1 cellular context compared by ENCODE assay signal in the genomic region with DNA sequence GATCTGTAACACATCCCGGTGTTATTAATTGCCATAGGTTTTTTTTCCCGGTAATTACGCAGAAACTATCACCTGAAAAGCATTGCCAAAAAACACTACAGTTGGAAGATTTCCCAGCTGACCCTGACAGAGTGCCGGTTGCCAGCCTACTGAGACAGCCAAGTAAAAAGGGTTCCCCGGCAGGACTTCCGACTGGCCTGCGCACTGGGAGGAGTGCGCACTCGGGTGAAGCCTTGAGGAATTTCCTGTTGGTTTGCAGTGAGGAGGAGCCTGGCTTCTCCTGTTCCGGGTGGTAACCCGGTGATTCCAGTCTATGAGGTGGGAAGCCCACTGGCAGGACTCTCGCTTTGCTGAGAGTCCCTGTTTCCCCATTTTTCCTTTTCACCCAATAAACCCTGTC.
TF ChIP-seq lines count a peak whose summit lies in the region.

No MANE protein-coding gene starts in this region.

TF ChIP-seq in HepG2, 621 proteins besides CTCF, POLR2A, EP300 and RAD21:
- TF ChIP-seq, protein P1, sequence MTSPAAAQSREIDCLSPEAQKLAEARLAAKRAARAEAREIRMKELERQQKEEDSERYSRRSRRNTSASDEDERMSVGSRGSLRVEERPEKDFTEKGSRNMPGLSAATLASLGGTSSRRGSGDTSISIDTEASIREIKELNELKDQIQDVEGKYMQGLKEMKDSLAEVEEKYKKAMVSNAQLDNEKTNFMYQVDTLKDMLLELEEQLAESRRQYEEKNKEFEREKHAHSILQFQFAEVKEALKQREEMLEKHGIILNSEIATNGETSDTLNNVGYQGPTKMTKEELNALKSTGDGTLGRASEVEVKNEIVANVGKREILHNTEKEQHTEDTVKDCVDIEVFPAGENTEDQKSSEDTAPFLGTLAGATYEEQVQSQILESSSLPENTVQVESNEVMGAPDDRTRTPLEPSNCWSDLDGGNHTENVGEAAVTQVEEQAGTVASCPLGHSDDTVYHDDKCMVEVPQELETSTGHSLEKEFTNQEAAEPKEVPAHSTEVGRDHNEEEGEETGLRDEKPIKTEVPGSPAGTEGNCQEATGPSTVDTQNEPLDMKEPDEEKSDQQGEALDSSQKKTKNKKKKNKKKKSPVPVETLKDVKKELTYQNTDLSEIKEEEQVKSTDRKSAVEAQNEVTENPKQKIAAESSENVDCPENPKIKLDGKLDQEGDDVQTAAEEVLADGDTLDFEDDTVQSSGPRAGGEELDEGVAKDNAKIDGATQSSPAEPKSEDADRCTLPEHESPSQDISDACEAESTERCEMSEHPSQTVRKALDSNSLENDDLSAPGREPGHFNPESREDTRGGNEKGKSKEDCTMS (CRISPR knock-in tag; conservative IDR thresholded peaks at IDR 0.05) = no peak
- TF ChIP-seq AKAP8 (CRISPR knock-in tag; IDR thresholded peaks at IDR 0.05) = no peak
- TF ChIP-seq ZNF121 (CRISPR knock-in tag; IDR thresholded peaks at IDR 0.05) = no peak
- no peak for TF ChIP-seq KLF16 (CRISPR knock-in tag; IDR thresholded peaks at IDR 0.05)
- TF ChIP-seq ZNF619 (CRISPR knock-in tag; IDR thresholded peaks at IDR 0.05) = no peak
- no peak for TF ChIP-seq RCOR2 (CRISPR knock-in tag; IDR thresholded peaks at IDR 0.05)
- TF ChIP-seq KLF12 (CRISPR knock-in tag; IDR thresholded peaks at IDR 0.05; ENCODE audit: borderline replicate concordance) = no peak
- no peak for TF ChIP-seq NAIF1 (CRISPR knock-in tag; IDR thresholded peaks at IDR 0.05; ENCODE audit: borderline replicate concordance)
- no peak for TF ChIP-seq ARNTL (CRISPR knock-in tag; IDR thresholded peaks at IDR 0.05)
- no peak for TF ChIP-seq ZBTB3 (CRISPR knock-in tag; IDR thresholded peaks at IDR 0.05; ENCODE audit: borderline replicate concordance, low read depth)
- TF ChIP-seq KDM5B (CRISPR knock-in tag; IDR thresholded peaks at IDR 0.05; ENCODE audit: borderline replicate concordance) = no peak
- no peak for TF ChIP-seq ZNF547 (CRISPR knock-in tag; IDR thresholded peaks at IDR 0.05)
- TF ChIP-seq, protein P2, sequence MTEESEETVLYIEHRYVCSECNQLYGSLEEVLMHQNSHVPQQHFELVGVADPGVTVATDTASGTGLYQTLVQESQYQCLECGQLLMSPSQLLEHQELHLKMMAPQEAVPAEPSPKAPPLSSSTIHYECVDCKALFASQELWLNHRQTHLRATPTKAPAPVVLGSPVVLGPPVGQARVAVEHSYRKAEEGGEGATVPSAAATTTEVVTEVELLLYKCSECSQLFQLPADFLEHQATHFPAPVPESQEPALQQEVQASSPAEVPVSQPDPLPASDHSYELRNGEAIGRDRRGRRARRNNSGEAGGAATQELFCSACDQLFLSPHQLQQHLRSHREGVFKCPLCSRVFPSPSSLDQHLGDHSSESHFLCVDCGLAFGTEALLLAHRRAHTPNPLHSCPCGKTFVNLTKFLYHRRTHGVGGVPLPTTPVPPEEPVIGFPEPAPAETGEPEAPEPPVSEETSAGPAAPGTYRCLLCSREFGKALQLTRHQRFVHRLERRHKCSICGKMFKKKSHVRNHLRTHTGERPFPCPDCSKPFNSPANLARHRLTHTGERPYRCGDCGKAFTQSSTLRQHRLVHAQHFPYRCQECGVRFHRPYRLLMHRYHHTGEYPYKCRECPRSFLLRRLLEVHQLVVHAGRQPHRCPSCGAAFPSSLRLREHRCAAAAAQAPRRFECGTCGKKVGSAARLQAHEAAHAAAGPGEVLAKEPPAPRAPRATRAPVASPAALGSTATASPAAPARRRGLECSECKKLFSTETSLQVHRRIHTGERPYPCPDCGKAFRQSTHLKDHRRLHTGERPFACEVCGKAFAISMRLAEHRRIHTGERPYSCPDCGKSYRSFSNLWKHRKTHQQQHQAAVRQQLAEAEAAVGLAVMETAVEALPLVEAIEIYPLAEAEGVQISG (CRISPR knock-in tag; IDR thresholded peaks at IDR 0.05) = no peak
